8 cellular contexts compared by ENCODE assay signal in genomic region chr7:65722361-65722792, GRCh38.
A peak's percentile ranks its signal among the peaks of the same experiment; 100 is the strongest.
DNase-seq lines count a peak whose midpoint lies in the region; ATAC-seq, FAIRE-seq and TF ChIP-seq lines count a peak whose summit lies in the region.

No MANE protein-coding gene starts in this region.

- peak; percentile 71 to 81; a peak in 5 of 6 replicates for ATAC-seq in A549
- peak; percentile 55 for ATAC-seq in GM18520 (IDR thresholded peaks at IDR 0.05; ENCODE audit: unreplicated experiment)
- peak; percentile 59 for ATAC-seq in HG03571 (IDR thresholded peaks at IDR 0.05; ENCODE audit: unreplicated experiment)

- H3K9me3 ChIP-seq in A549 (no peaks in the 10 kb centered on the region), Peyer's patch (no peaks in the 10 kb centered on the region), sigmoid colon (no peaks in the 10 kb centered on the region)

- CTCF ChIA-PET in A549 (lab: Yijun Ruan, JAX), result interaction anchor here (0.7 to 1.8 kb wide), 2 partner anchors 292 to 729 kb away, joined by 3 to 5 read pairs; no protein-coding TSS in a partner anchor

- peak; percentile 78 for TF ChIP-seq CTCF in A549 (IDR thresholded peaks at IDR 0.05)
- peak; percentile 34 to 79 (median 50) for TF ChIP-seq CTCF in Peyer's patch (IDR thresholded peaks at IDR 0.05)
- TF ChIP-seq CTCF in sigmoid colon (IDR thresholded peaks at IDR 0.05), result peak; percentile 18 to 71 (median 36)

- WGBS in A549 (ENCODE audit: missing lambda C conversion rate), result 25% methylated on average over 11 of the region's 11 CpGs
- WGBS in sigmoid colon, 2 donors, result 19 to 30% methylated on average over 11 of the region's 11 CpGs

- peak; percentile 85 for TF ChIP-seq RAD21 in A549 (conservative IDR thresholded peaks at IDR 0.05 in 1 of 2, IDR thresholded peaks at IDR 0.05 in 1 of 2)

- no peak for TF ChIP-seq EP300 in A549 (IDR thresholded peaks at IDR 0.05)
- TF ChIP-seq EP300 in sigmoid colon (IDR thresholded peaks at IDR 0.05), result no peak

- H3K27ac ChIP-seq in A549, result no peak overlapping the region
- no peak overlapping the region for H3K27ac ChIP-seq in Peyer's patch
- no peak overlapping the region for H3K27ac ChIP-seq in sigmoid colon

- DNase-seq in A549 (ENCODE audit: low read depth in 1 of 2, low spot score in 1 of 2) (peak; percentile 20 to 39), Peyer's patch (peak; percentile 59 to 86 (median 62)), glomerular visceral epithelial cell (ENCODE audit: extremely low spot score) (peak; percentile 38), sigmoid colon (peak; percentile 70), epidermal melanocyte (ENCODE audit: insufficient read length, low spot score) (no peak)
- DNase-seq in activated T-helper 1 cell treated with anti-CD3 and anti-CD28 coated beads, Interleukin-2, amount 50 U/mL, for 16 hours (ENCODE audit: low read depth in 1 of 2, low spot score in 1 of 2), result peak; percentile 47 to 48

- H3K4me3 ChIP-seq in A549, result no peak overlapping the region
- no peak overlapping the region for H3K4me3 ChIP-seq in Peyer's patch
- no peak overlapping the region for H3K4me3 ChIP-seq in sigmoid colon

- peaks cover 0 to 10% (median 0%) of the 10 kb centered on the region in 3 donors for H3K36me3 ChIP-seq in Peyer's patch
- peaks cover 0 to 16% (median 3%) of the 10 kb centered on the region in 4 donors for H3K36me3 ChIP-seq in sigmoid colon

- no peak for TF ChIP-seq POLR2A in A549 (IDR thresholded peaks at IDR 0.05; ENCODE audit: low read length)
- TF ChIP-seq POLR2A in Peyer's patch (IDR thresholded peaks at IDR 0.05), result no peak
- no peak for TF ChIP-seq POLR2A in sigmoid colon (IDR thresholded peaks at IDR 0.05)

- H3K4me1 ChIP-seq in A549, result no peaks in the 10 kb centered on the region
- no peaks in the 10 kb centered on the region for H3K4me1 ChIP-seq in Peyer's patch
- no peaks in the 10 kb centered on the region for H3K4me1 ChIP-seq in sigmoid colon

- H3K4me2 ChIP-seq in A549, result no peak overlapping the region

- intact Hi-C loops in sigmoid colon (cut with DNase I), result no loop called here

- H3K27me3 ChIP-seq in Peyer's patch (no peaks in the 10 kb centered on the region), sigmoid colon (no peaks in the 10 kb centered on the region)

- no peak for FAIRE-seq in A549 (lab: Jason Lieb, UNC)

- POLR2A ChIA-PET in A549 (lab: Yijun Ruan, JAX), result no interaction called here

TF ChIP-seq in A549, 52 proteins besides CTCF, POLR2A, EP300 and RAD21:
- no peak for TF ChIP-seq EHMT2 (IDR thresholded peaks at IDR 0.05; ENCODE audit: low read depth)
- TF ChIP-seq FOSB (CRISPR knock-in tag; IDR thresholded peaks at IDR 0.05), result no peak
- no peak for TF ChIP-seq POLR2AphosphoS2 (conservative IDR thresholded peaks at IDR 0.05; ENCODE audit: low read length)
- TF ChIP-seq JUN (IDR thresholded peaks at IDR 0.05), result no peak
- no peak for TF ChIP-seq RCOR1 (IDR thresholded peaks at IDR 0.05; ENCODE audit: low read depth, low read length)
- no peak for TF ChIP-seq KDM5A (IDR thresholded peaks at IDR 0.05)
- TF ChIP-seq TP53 (CRISPR knock-in tag; IDR thresholded peaks at IDR 0.05), result no peak
- TF ChIP-seq SMC3 (IDR thresholded peaks at IDR 0.05), result peak; percentile 82
